Comparison of ENCODE assay signal across 17 cellular contexts in the genomic region with DNA sequence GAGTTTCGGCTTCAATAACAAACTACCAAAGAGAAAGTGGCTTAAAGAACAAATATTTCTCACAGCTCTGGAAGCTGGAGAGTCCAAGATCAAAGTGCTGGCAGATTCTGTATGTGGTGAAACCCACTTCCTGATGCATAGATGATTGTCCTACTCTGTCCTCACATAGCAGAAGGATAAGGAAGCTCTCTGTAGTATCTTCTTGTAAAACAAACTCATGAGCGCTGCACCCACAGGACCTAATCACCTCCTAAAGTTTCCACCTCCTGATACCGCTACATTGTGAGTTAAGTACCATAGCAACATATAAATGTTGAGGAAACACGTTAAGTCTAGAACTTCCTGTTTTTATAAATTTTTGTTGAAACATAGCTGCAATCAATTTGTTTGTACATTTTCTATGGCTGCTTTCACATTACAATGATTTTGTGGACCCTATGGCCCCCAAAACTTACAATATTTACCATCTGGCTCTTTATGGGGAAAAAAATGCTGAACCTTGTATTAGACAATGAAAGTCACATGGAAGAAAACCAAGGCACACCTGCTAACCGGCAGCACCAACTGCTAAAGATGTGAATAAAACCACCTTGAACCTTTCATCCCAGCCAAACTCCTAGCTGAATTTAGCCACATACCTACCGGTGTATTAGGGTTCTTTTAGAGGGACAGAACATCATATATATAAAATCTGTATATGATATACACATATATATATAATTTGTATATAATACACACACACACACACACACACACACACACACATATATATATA.
DNase-seq lines count a peak whose midpoint lies in the region; ATAC-seq and TF ChIP-seq lines count a peak whose summit lies in the region.
"Had no signal": no experiment of that assay in that cellular context is flagged by ENCODE, and none has a peak within 500 bp of the region (broad histone marks: within the 10 kb centered on the region; RNA-seq: fewer than 3 reads in every experiment).

No MANE protein-coding gene starts in this region.

- H3K4ac ChIP-seq in mesenchymal stem cell (ENCODE audit: low read depth in 1 of 2, low read length in 2 of 2): no peak overlapping the region

- WGBS in mesenchymal stem cell: 65% methylated on average over 2 of the region's 6 CpGs
- 73 to 75% methylated on average over 6 of the region's 6 CpGs for WGBS in lower leg skin, 2 donors

- H4K8ac ChIP-seq in mesenchymal stem cell (ENCODE audit: low read length): no peak overlapping the region

- H3K23ac ChIP-seq in mesenchymal stem cell (ENCODE audit: low read length in 2 of 2): no peak overlapping the region

- H3K27me3 ChIP-seq in SU-DHL-6 (ENCODE audit: low read length) (no peaks in the 10 kb centered on the region), mesenchymal stem cell (ENCODE audit: control insufficient read depth in 1 of 2, insufficient read depth in 1 of 2, low read length in 2 of 2) (no peaks in the 10 kb centered on the region)
- H3K27me3 ChIP-seq: brain microvascular endothelial cell, esophagus squamous epithelium had no signal

- CTCF ChIA-PET in HEK293T (lab: Yijun Ruan, JAX): no interaction called here

- H2BK15ac ChIP-seq in mesenchymal stem cell (ENCODE audit: low read depth, poor library complexity, severe bottlenecking): no peak overlapping the region

- TF ChIP-seq CTCF in SU-DHL-6 (IDR thresholded peaks at IDR 0.05; ENCODE audit: insufficient read depth, low read length, poor library complexity, severe bottlenecking): no peak
- no peak for TF ChIP-seq CTCF in lower leg skin (IDR thresholded peaks at IDR 0.05)

- H3K36me3 ChIP-seq in SU-DHL-6 (ENCODE audit: low read length) (no peaks in the 10 kb centered on the region; the same call in 1 of the 2 replicates), mesenchymal stem cell (ENCODE audit: control insufficient read depth in 1 of 2, insufficient read depth in 2 of 2, low read depth in 1 of 2, low read length in 2 of 2) (no peaks in the 10 kb centered on the region)
- H3K36me3 ChIP-seq: brain microvascular endothelial cell, esophagus squamous epithelium had no signal

- no peak overlapping the region for H2BK12ac ChIP-seq in mesenchymal stem cell (ENCODE audit: low read length in 2 of 2)

- H3K4me3 Mint-ChIP-seq in activated CD4-positive, alpha-beta T cell treated with anti-CD3 and anti-CD28 coated beads, Interleukin-2, amount 10 ng/mL, durations not matched to agents 24 days and 14 days: peak overlapping the region; percentile 18
- peak overlapping the region in 1 of 8 donors; percentile 54 for H3K4me3 Mint-ChIP-seq in naive B cell

- H3K27ac Mint-ChIP-seq in activated CD4-positive, alpha-beta T cell treated with anti-CD3 and anti-CD28 coated beads, Interleukin-2, amount 10 ng/mL, durations not matched to agents 24 days and 14 days: no peak overlapping the region
- no peak overlapping the region for H3K27ac Mint-ChIP-seq in naive B cell

- H3K9me2 ChIP-seq in SU-DHL-6 (replicated peaks; ENCODE audit: insufficient read depth, low read length): no peaks in the 10 kb centered on the region

- H3K9me3 ChIP-seq in SU-DHL-6 (ENCODE audit: insufficient read depth, low read length): no peaks in the 10 kb centered on the region; the same call in 1 of the 2 replicates
- H3K9me3 ChIP-seq in mesenchymal stem cell (ENCODE audit: control insufficient read depth, low read length): no peaks in the 10 kb centered on the region
- H3K9me3 ChIP-seq: A549, esophagus squamous epithelium had no signal

- H3K79me1 ChIP-seq in mesenchymal stem cell (replicated peaks; ENCODE audit: low read length, poor library complexity, severe bottlenecking): no peaks in the 10 kb centered on the region

- no peak overlapping the region for H2AK5ac ChIP-seq in mesenchymal stem cell (ENCODE audit: low read length, severe bottlenecking)

- intact Hi-C loops in activated CD4-positive, alpha-beta T cell treated with anti-CD3 and anti-CD28 coated beads, Interleukin-2, amount 10 ng/mL, durations not matched to agents 24 days and 14 days (cut with micrococcal nuclease): no loop called here
- intact Hi-C loops in lower leg skin (cut with DNase I; ENCODE audit: low total_unique reads): no loop called here

- H3K27ac ChIP-seq in SU-DHL-6 (ENCODE audit: low read depth, low read length) (no peak overlapping the region), mesenchymal stem cell (ENCODE audit: low read length, poor library complexity, severe bottlenecking) (no peak overlapping the region)
- H3K27ac ChIP-seq: A549, brain microvascular endothelial cell, esophagus squamous epithelium had no signal

- H3K4me3 ChIP-seq in SU-DHL-6 (ENCODE audit: insufficient read depth, low read length, poor library complexity, severe bottlenecking) (no peak overlapping the region), mesenchymal stem cell (ENCODE audit: insufficient read depth in 1 of 2, low read depth in 1 of 2, low read length in 2 of 2) (no peak overlapping the region), lower leg skin (ENCODE audit: low read depth, poor library complexity, severe bottlenecking) (no peak overlapping the region)
- H3K4me3 ChIP-seq: A549, esophagus squamous epithelium, K562 had no signal

- H3K9ac ChIP-seq in SU-DHL-6 (ENCODE audit: low read length): no peak overlapping the region
- no peak overlapping the region for H3K9ac ChIP-seq in mesenchymal stem cell (ENCODE audit: low read length)

- H3K4me1 Mint-ChIP-seq in activated CD4-positive, alpha-beta T cell treated with anti-CD3 and anti-CD28 coated beads, Interleukin-2, amount 10 ng/mL, durations not matched to agents 24 days and 14 days: peaks cover 6% of the 10 kb centered on the region
- H3K4me1 Mint-ChIP-seq in naive B cell: peaks cover 0 to 12% (median 9%) of the 10 kb centered on the region in 3 donors

- H3K79me2 ChIP-seq in SU-DHL-6 (ENCODE audit: insufficient read depth, low read length): no peaks in the 10 kb centered on the region

- no peaks in the 10 kb centered on the region for H3K4me1 ChIP-seq in mesenchymal stem cell (ENCODE audit: control insufficient read depth, insufficient read depth, low read depth, low read length)
- H3K4me1 ChIP-seq: A549, esophagus squamous epithelium had no signal

- H3K36me3 Mint-ChIP-seq in activated CD4-positive, alpha-beta T cell treated with anti-CD3 and anti-CD28 coated beads, Interleukin-2, amount 10 ng/mL, durations not matched to agents 24 days and 14 days (ENCODE audit: low read depth): no peaks in the 10 kb centered on the region
- H3K36me3 Mint-ChIP-seq in naive B cell: no peaks in the 10 kb centered on the region

- peak; percentile 41 to 81 for ATAC-seq in naive B cell (ENCODE audit: low read depth in 2 of 2)
- ATAC-seq: A549, K562 had no signal

- H3K14ac ChIP-seq in mesenchymal stem cell (ENCODE audit: low read length in 2 of 2): no peak overlapping the region

- H3K4me2 ChIP-seq in SU-DHL-6 (ENCODE audit: low read depth, low read length, poor library complexity, severe bottlenecking) (no peak overlapping the region), mesenchymal stem cell (ENCODE audit: low read length, poor library complexity, severe bottlenecking) (no peak overlapping the region)
- H3K4me2 ChIP-seq: A549 had no signal

- no peaks in the 10 kb centered on the region for H3K27me3 Mint-ChIP-seq in activated CD4-positive, alpha-beta T cell treated with anti-CD3 and anti-CD28 coated beads, Interleukin-2, amount 10 ng/mL, durations not matched to agents 24 days and 14 days
- no peaks in the 10 kb centered on the region for H3K27me3 Mint-ChIP-seq in naive B cell

- no peak for TF ChIP-seq POLR2A in lower leg skin (IDR thresholded peaks at IDR 0.05)

- H4K91ac ChIP-seq in mesenchymal stem cell (ENCODE audit: low read length): no peak overlapping the region

- no peak overlapping the region for H2BK120ac ChIP-seq in mesenchymal stem cell (ENCODE audit: low read depth, low read length)

- H4K20me1 ChIP-seq in SU-DHL-6 (ENCODE audit: low read depth, low read length): no peaks in the 10 kb centered on the region

- H3K9me3 Mint-ChIP-seq in activated CD4-positive, alpha-beta T cell treated with anti-CD3 and anti-CD28 coated beads, Interleukin-2, amount 10 ng/mL, durations not matched to agents 24 days and 14 days: no peaks in the 10 kb centered on the region
- H3K9me3 Mint-ChIP-seq in naive B cell: no peaks in the 10 kb centered on the region

- DNase-seq in activated CD4-positive, alpha-beta T cell treated with anti-CD3 and anti-CD28 coated beads, Interleukin-2, amount 10 ng/mL, durations not matched to agents 24 days and 14 days: peak; percentile 58
- DNase-seq in activated CD4-positive, alpha-beta T cell treated with anti-CD3 and anti-CD28 coated beads, Interleukin-2, amount 50 U/mL, for 1 hour: no peak
- DNase-seq in KG1 (lab: John Stamatoyannopoulos, UW): peak; percentile 64
- DNase-seq in naive B cell: peak; percentile 0
- DNase-seq in mesenchymal stem cell: no peak
- no peak for DNase-seq in lower leg skin (ENCODE audit: low spot score in 2 of 2)
- no peak for DNase-seq in HEK293T (ENCODE audit: extremely low spot score)
- DNase-seq: activated CD4-positive, alpha-beta T cell treated with anti-CD3 and anti-CD28 coated beads for 4 hours; activated effector memory CD4-positive, alpha-beta T cell treated with anti-CD3 and anti-CD28 coated beads, Interleukin-2, amount 50 U/mL, for 16 hours; brain microvascular endothelial cell; esophagus squamous epithelium; NCI-H1694; NCI-H446 treated with DMSO at 0.1 percent for 48 hours; substantia nigra had no signal

- no peak overlapping the region for H2BK5ac ChIP-seq in mesenchymal stem cell (ENCODE audit: low read depth, low read length, poor library complexity, severe bottlenecking)

- no peak overlapping the region for H3K18ac ChIP-seq in mesenchymal stem cell (ENCODE audit: low read depth in 1 of 2, low read length in 2 of 2)

- H2AFZ ChIP-seq in SU-DHL-6 (ENCODE audit: low read depth, low read length, severe bottlenecking): peak overlapping the region; percentile 90
- H2AFZ ChIP-seq in mesenchymal stem cell (ENCODE audit: low read depth, low read length): no peak overlapping the region

- POLR2A ChIA-PET in HEK293T (lab: Yijun Ruan, JAX): no interaction called here

- no peaks in the 10 kb centered on the region for H3F3A ChIP-seq in SU-DHL-6 (ENCODE audit: insufficient read depth)

TF ChIP-seq in HEK293T, 16 proteins besides CTCF, POLR2A, EP300 and RAD21:
- TF ChIP-seq SUZ12 (IDR thresholded peaks at IDR 0.05) (no peak), L3MBTL2 (conservative IDR thresholded peaks at IDR 0.05) (no peak), HDGF (IDR thresholded peaks at IDR 0.05; ENCODE audit: borderline replicate concordance) (no peak), LEF1 (IDR thresholded peaks at IDR 0.05; ENCODE audit: borderline replicate concordance) (no peak), TARDBP (IDR thresholded peaks at IDR 0.05) (no peak), NFRKB (IDR thresholded peaks at IDR 0.05) (no peak)

Comparison
In these comparisons a context has a peak if more than half of its experiments do, and no peak if none do; other contexts are left out.
1. DNase-seq: peak in activated CD4-positive, alpha-beta T cell treated with anti-CD3 and anti-CD28 coated beads, Interleukin-2, amount 10 ng/mL, durations not matched to agents 24 days and 14 days (single experiment), KG1 (single experiment) and naive B cell (single experiment); none in activated CD4-positive, alpha-beta T cell treated with anti-CD3 and anti-CD28 coated beads, Interleukin-2, amount 50 U/mL, for 1 hour (single experiment), mesenchymal stem cell (single experiment), lower leg skin (0 of 2) and HEK293T (single experiment).